Comparison of ENCODE assay signal across 23 cellular contexts in genomic region chr7:7254908-7255307, GRCh38.
DNase-seq lines count a peak whose midpoint lies in the region; ATAC-seq, FAIRE-seq and TF ChIP-seq lines count a peak whose summit lies in the region.
"Had no signal": no experiment of that assay in that cellular context is flagged by ENCODE, and none has a peak within 500 bp of the region (broad histone marks: within the 10 kb centered on the region; RNA-seq: fewer than 3 reads in every experiment).

No MANE protein-coding gene starts in this region.

- H3K4me3 ChIP-seq in Karpas-422 (ENCODE audit: low read length) = no peak overlapping the region
- no peak overlapping the region for H3K4me3 ChIP-seq in HepG2 (replicated peaks in 1 of 3; ENCODE audit: insufficient read depth in 1 of 3, low read depth in 2 of 3, low read length in 3 of 3)
- H3K4me3 ChIP-seq in lower leg skin (ENCODE audit: low read depth, poor library complexity, severe bottlenecking) = no peak overlapping the region
- H3K4me3 ChIP-seq: gastrocnemius medialis, left lung, skin epidermis had no signal

- peaks cover 82% of the 10 kb centered on the region for H3K4me1 ChIP-seq in Karpas-422 (ENCODE audit: low read length)
- peaks cover 20% of the 10 kb centered on the region for H3K4me1 ChIP-seq in HepG2 (ENCODE audit: insufficient read depth, low read length)

- TF ChIP-seq CTCF in HepG2 (CRISPR knock-in tag; IDR thresholded peaks at IDR 0.05) (no peak), type B pancreatic cell (conservative IDR thresholded peaks at IDR 0.05) (no peak), osteocyte (IDR thresholded peaks at IDR 0.05) (no peak), lower leg skin (IDR thresholded peaks at IDR 0.05) (no peak)

- CTCF ChIA-PET in HepG2 (lab: Yijun Ruan, JAX; ENCODE audit: low intra/inter-chr PET ratio, low total read pairs) = no interaction called here

- no peak for TF ChIP-seq RAD21 in HepG2 (CRISPR knock-in tag; IDR thresholded peaks at IDR 0.05)

- H3K4me2 ChIP-seq in Karpas-422 (ENCODE audit: low read depth, low read length, poor library complexity, severe bottlenecking) = no peak overlapping the region
- no peak overlapping the region for H3K4me2 ChIP-seq in HepG2 (ENCODE audit: low read depth, low read length)

- no peak overlapping the region for H2AFZ ChIP-seq in Karpas-422 (ENCODE audit: low read length)
- H2AFZ ChIP-seq in HepG2 (ENCODE audit: low read length) = no peak overlapping the region

- H3K27me3 ChIP-seq in Karpas-422 (ENCODE audit: low read length) (no peaks in the 10 kb centered on the region), HepG2 (ENCODE audit: control insufficient read depth in 1 of 2, insufficient read depth in 2 of 2, low read length in 2 of 2) (no peaks in the 10 kb centered on the region)
- H3K27me3 ChIP-seq: gastrocnemius medialis, left lung had no signal

- H3K36me3 ChIP-seq in Karpas-422 (ENCODE audit: insufficient read depth, low read length) (peaks cover 13% of the 10 kb centered on the region), HepG2 (replicated peaks in 1 of 2; ENCODE audit: control insufficient read depth in 1 of 2, insufficient read depth in 2 of 2, low read length in 2 of 2) (peaks cover 1 to 5% of the 10 kb centered on the region in 2 experiments; a peak in 3 of 5 replicates)
- H3K36me3 ChIP-seq: gastrocnemius medialis, left lung had no signal

- peaks cover 36% of the 10 kb centered on the region for H3K4me1 Mint-ChIP-seq in activated naive CD8-positive, alpha-beta T cell (ENCODE audit: low read depth)
- peaks cover 30% of the 10 kb centered on the region for H3K4me1 Mint-ChIP-seq in activated naive CD8-positive, alpha-beta T cell treated with anti-CD3 and anti-CD28 coated beads for 36 hours
- H3K4me1 Mint-ChIP-seq in type B pancreatic cell (ENCODE audit: unreplicated experiment) = peaks cover 19% of the 10 kb centered on the region
- H3K4me1 Mint-ChIP-seq in osteocyte (ENCODE audit: unreplicated experiment) = peaks cover 14% of the 10 kb centered on the region

- H3K9me3 ChIP-seq in Karpas-422 (ENCODE audit: low read length) = no peaks in the 10 kb centered on the region
- H3K9me3 ChIP-seq in HepG2 (ENCODE audit: low read length) = no peaks in the 10 kb centered on the region
- H3K9me3 ChIP-seq: gastrocnemius medialis, left lung had no signal

- BruUV-seq in HepG2 (replicated peaks; lab: Mats Ljungman, UMichigan) = no TSS peak

- H3K36me3 Mint-ChIP-seq in activated naive CD8-positive, alpha-beta T cell = peaks cover 10% of the 10 kb centered on the region
- peaks cover 29% of the 10 kb centered on the region for H3K36me3 Mint-ChIP-seq in activated naive CD8-positive, alpha-beta T cell treated with anti-CD3 and anti-CD28 coated beads for 36 hours
- H3K36me3 Mint-ChIP-seq in type B pancreatic cell = peaks cover 36% of the 10 kb centered on the region
- H3K36me3 Mint-ChIP-seq in osteocyte (ENCODE audit: unreplicated experiment) = peaks cover 8% of the 10 kb centered on the region

- H3K79me2 ChIP-seq in Karpas-422 (ENCODE audit: low read length) (peaks cover 49% of the 10 kb centered on the region), HepG2 (ENCODE audit: insufficient read depth, low read length) (no peaks in the 10 kb centered on the region)

- TF ChIP-seq EP300 in HepG2 (IDR thresholded peaks at IDR 0.05; ENCODE audit: low read depth in 2 of 2, low read length in 2 of 2) (no peak), HepG2 (CRISPR knock-in tag; IDR thresholded peaks at IDR 0.05; ENCODE audit: borderline replicate concordance) (no peak)

- POLR2A ChIA-PET in HepG2 (lab: Yijun Ruan, JAX) = no interaction called here

- in situ Hi-C loops in HepG2 (cut with HindIII; ENCODE audit: extremely low pct_ligation_motif_present, low pct_unique_long_range_greater_than_20kb) = no loop called here

- H3K4me3 Mint-ChIP-seq in activated naive CD8-positive, alpha-beta T cell = no peak overlapping the region
- no peak overlapping the region for H3K4me3 Mint-ChIP-seq in activated naive CD8-positive, alpha-beta T cell treated with anti-CD3 and anti-CD28 coated beads for 36 hours
- H3K4me3 Mint-ChIP-seq in type B pancreatic cell = no peak overlapping the region
- H3K4me3 Mint-ChIP-seq in osteocyte (ENCODE audit: unreplicated experiment) = no peak overlapping the region

- peak overlapping the region; percentile 92 for H3K27ac ChIP-seq in Karpas-422 (ENCODE audit: low read length)
- H3K27ac ChIP-seq in HepG2 (ENCODE audit: extremely low read length, insufficient read depth, low read length) = no peak overlapping the region
- H3K27ac ChIP-seq: C4-2B, gastrocnemius medialis, left lung had no signal

- H3K27ac Mint-ChIP-seq in activated naive CD8-positive, alpha-beta T cell = peak overlapping the region; percentile 37
- H3K27ac Mint-ChIP-seq in activated naive CD8-positive, alpha-beta T cell treated with anti-CD3 and anti-CD28 coated beads for 36 hours = no peak overlapping the region
- H3K27ac Mint-ChIP-seq in type B pancreatic cell = peak overlapping the region; percentile 30
- no peak overlapping the region for H3K27ac Mint-ChIP-seq in osteocyte (ENCODE audit: unreplicated experiment)

- intact Hi-C loops in HepG2 (cut with micrococcal nuclease; ENCODE audit: unreplicated experiment) (no loop called here), lower leg skin (cut with DNase I; ENCODE audit: low total_unique reads) (no loop called here)

- DNase-seq in activated naive CD8-positive, alpha-beta T cell treated with anti-CD3 and anti-CD28 coated beads for 36 hours = no peak
- DNase-seq in Karpas-422 (no peak), HepG2 (ENCODE audit: low spot score) (peak; percentile 27), type B pancreatic cell (ENCODE audit: extremely low spot score, unreplicated experiment) (no peak), UCSD-AML1 (lab: John Stamatoyannopoulos, UW; ENCODE audit: unreplicated experiment) (no peak), osteocyte (ENCODE audit: extremely low spot score, unreplicated experiment) (no peak), lower leg skin (ENCODE audit: low spot score in 2 of 2) (no peak)
- DNase-seq: activated CD4-positive, alpha-beta T cell treated with anti-CD3 and anti-CD28 coated beads for 48 hours; activated effector memory CD4-positive, alpha-beta T cell treated with Interleukin-2 at 50 U/mL for 16 hours; amygdala; DMS79; erythroblast; gastrocnemius medialis; left lung; NCI-H1105 treated with DMSO at 0.1 percent for 48 hours; NCI-H510A; stimulated activated CD4-positive, alpha-beta T cell treated with anti-CD3 and anti-CD28 coated beads, Interleukin-2, amount 100 ng/mL, for 48 hours had no signal

- 72% methylated on average over 5 of the region's 5 CpGs for WGBS in HepG2 (ENCODE audit: low lambda C conversion rate)
- 88 to 96% methylated on average over 5 of the region's 5 CpGs for WGBS in lower leg skin, 2 donors

- H3K9ac ChIP-seq in Karpas-422 (ENCODE audit: low read length) = no peak overlapping the region
- H3K9ac ChIP-seq in HepG2 (ENCODE audit: insufficient read depth, low read depth, low read length) = no peak overlapping the region

- H3K9me3 Mint-ChIP-seq in activated naive CD8-positive, alpha-beta T cell (ENCODE audit: low read depth) = no peaks in the 10 kb centered on the region
- peaks cover 2% of the 10 kb centered on the region for H3K9me3 Mint-ChIP-seq in activated naive CD8-positive, alpha-beta T cell treated with anti-CD3 and anti-CD28 coated beads for 36 hours
- H3K9me3 Mint-ChIP-seq in type B pancreatic cell (peaks cover 3% of the 10 kb centered on the region), osteocyte (ENCODE audit: unreplicated experiment) (no peaks in the 10 kb centered on the region)

- H3K27me3 Mint-ChIP-seq in activated naive CD8-positive, alpha-beta T cell = no peaks in the 10 kb centered on the region
- H3K27me3 Mint-ChIP-seq in activated naive CD8-positive, alpha-beta T cell treated with anti-CD3 and anti-CD28 coated beads for 36 hours = no peaks in the 10 kb centered on the region
- H3K27me3 Mint-ChIP-seq in type B pancreatic cell = no peaks in the 10 kb centered on the region
- H3K27me3 Mint-ChIP-seq in osteocyte (ENCODE audit: unreplicated experiment) = no peaks in the 10 kb centered on the region

- H4K20me1 ChIP-seq in Karpas-422 (ENCODE audit: insufficient read depth, low read depth, low read length) (no peaks in the 10 kb centered on the region), HepG2 (ENCODE audit: insufficient read depth, low read length) (0 out of 2 replicates have a peak, but pooled peaks cover 2% of the 10 kb centered on the region)

- no peak for FAIRE-seq in HepG2 (lab: Jason Lieb, UNC)
- FAIRE-seq: A204.1, TTC549 had no signal

- H3K9me2 ChIP-seq in Karpas-422 (replicated peaks; ENCODE audit: insufficient read depth, low read length) = no peaks in the 10 kb centered on the region

- TF ChIP-seq POLR2A in HepG2 (IDR thresholded peaks at IDR 0.05; ENCODE audit: insufficient read depth in 1 of 2, low read depth in 2 of 2, low read length in 2 of 2) = no peak
- no peak for TF ChIP-seq POLR2A in lower leg skin (IDR thresholded peaks at IDR 0.05)

- ATAC-seq in HepG2 = peak; percentile 80
- ATAC-seq: gastrocnemius medialis, HCT116, left lung had no signal

TF ChIP-seq in HepG2, 621 proteins besides CTCF, POLR2A, EP300 and RAD21 (continues in another document):
- TF ChIP-seq NCOA2 (CRISPR knock-in tag; IDR thresholded peaks at IDR 0.05) = no peak
- peak; percentile 36; the same call in 1 of the 2 replicates for TF ChIP-seq POLR2G (IDR thresholded peaks at IDR 0.05; ENCODE audit: low read depth, low read length)
- TF ChIP-seq RARG (CRISPR knock-in tag; IDR thresholded peaks at IDR 0.05; ENCODE audit: low read depth) = no peak
- TF ChIP-seq ZFP62 (CRISPR knock-in tag; IDR thresholded peaks at IDR 0.05) = no peak
- TF ChIP-seq MTERF4 (CRISPR knock-in tag; IDR thresholded peaks at IDR 0.05) = no peak
- no peak for TF ChIP-seq NR2F1 (CRISPR knock-in tag; IDR thresholded peaks at IDR 0.05)

Comparison
In these comparisons a context has a peak if more than half of its experiments do, and no peak if none do; other contexts are left out.
1. H3K27ac Mint-ChIP-seq: peak in activated naive CD8-positive, alpha-beta T cell (single experiment) and type B pancreatic cell (single experiment); none in activated naive CD8-positive, alpha-beta T cell treated with anti-CD3 and anti-CD28 coated beads for 36 hours (single experiment) and osteocyte (single experiment).